Comparison of ENCODE assay signal across 10 cellular contexts in the genomic region with DNA sequence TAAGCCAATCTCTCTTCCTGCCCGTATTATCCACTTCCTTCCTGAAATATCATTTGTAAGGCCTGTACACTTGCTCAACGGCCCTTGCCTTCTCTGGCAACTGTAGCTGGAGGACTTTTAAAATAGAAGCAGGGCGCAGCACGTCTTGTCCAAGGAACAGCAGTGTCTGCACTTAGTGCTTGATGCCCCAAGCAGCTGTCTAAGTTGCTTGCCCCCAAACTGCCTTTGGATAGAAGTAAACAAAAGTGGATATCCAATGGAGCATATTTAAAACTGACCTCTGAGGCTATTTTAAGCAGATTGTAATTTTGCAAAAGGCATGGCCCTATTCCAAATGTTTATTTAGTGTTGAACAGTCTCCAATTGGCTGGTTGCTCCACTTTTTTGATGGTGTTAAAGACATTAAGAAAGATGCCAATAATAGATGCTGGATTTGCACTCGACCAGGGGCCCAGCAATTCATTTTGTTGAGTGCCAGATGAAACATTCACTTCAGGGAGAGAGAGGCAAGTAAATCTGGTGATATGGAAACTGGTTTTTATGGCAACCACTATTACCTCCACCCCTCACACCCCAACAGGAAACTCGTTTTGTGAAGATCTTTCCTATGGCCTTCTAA.
DNase-seq lines count a peak whose midpoint lies in the region; ATAC-seq, FAIRE-seq and TF ChIP-seq lines count a peak whose summit lies in the region.
"Had no signal": no experiment of that assay in that cellular context is flagged by ENCODE, and none has a peak within 500 bp of the region (broad histone marks: within the 10 kb centered on the region; RNA-seq: fewer than 3 reads in every experiment).

No MANE protein-coding gene starts in this region.

- peaks cover 3% of the 10 kb centered on the region for H3K36me3 Mint-ChIP-seq in effector memory CD8-positive, alpha-beta T cell (ENCODE audit: insufficient read depth)
- no peaks in the 10 kb centered on the region for H3K36me3 Mint-ChIP-seq in nephron (ENCODE audit: low read depth)
- H3K36me3 Mint-ChIP-seq in stimulated activated effector memory CD8-positive, alpha-beta T cell treated with anti-CD3 and anti-CD28 coated beads, Interleukin-12 subunit alpha, Interleukin-12 subunit beta, amount 100 ng/mL, for 72 hours, result no peaks in the 10 kb centered on the region
- no peaks in the 10 kb centered on the region for H3K36me3 Mint-ChIP-seq in activated CD4-positive, alpha-beta T cell treated with anti-CD3 and anti-CD28 coated beads for 36 hours (ENCODE audit: low read depth)

- peaks cover 41% of the 10 kb centered on the region for H3K9me3 ChIP-seq in BLaER1

- CTCF ChIA-PET in activated CD4-positive, alpha-beta T cell treated with anti-CD3 and anti-CD28 coated beads for 36 hours (lab: Charles Lee), result no interaction called here

- peaks cover 76% of the 10 kb centered on the region for H3K4me1 ChIP-seq in BLaER1

- no peaks in the 10 kb centered on the region for H4K20me1 ChIP-seq in BLaER1

- DNase-seq in NCI-H2196 (lab: John Stamatoyannopoulos, UW; ENCODE audit: unreplicated experiment) (peak; percentile 65), RCC 7860 (ENCODE audit: low spot score) (no peak), AG08396 (ENCODE audit: low spot score) (no peak)
- no peak for DNase-seq in effector memory CD8-positive, alpha-beta T cell
- DNase-seq in stimulated activated effector memory CD8-positive, alpha-beta T cell treated with anti-CD3 and anti-CD28 coated beads, Interleukin-12 subunit alpha, Interleukin-12 subunit beta, amount 100 ng/mL, for 72 hours (ENCODE audit: low spot score in 2 of 2), result no peak
- DNase-seq in activated CD4-positive, alpha-beta T cell treated with anti-CD3 and anti-CD28 coated beads for 36 hours, result no peak
- DNase-seq: activated B cell treated with CpG ODN at 0.5 μM for 24 hours, cortex of kidney had no signal

- no peak for TF ChIP-seq CTCF in nephron (IDR thresholded peaks at IDR 0.05; ENCODE audit: unreplicated experiment in 3 of 3)

- H3K36me3 ChIP-seq in BLaER1, result peaks cover 5% of the 10 kb centered on the region; the same call in 1 of the 2 replicates

- peak overlapping the region; percentile 56; the same call in 1 of the 2 replicates for H3K4me3 ChIP-seq in BLaER1

- H3K4me2 ChIP-seq in BLaER1, result peak overlapping the region; percentile 78

- no peaks in the 10 kb centered on the region for H3K27me3 ChIP-seq in BLaER1

- peaks cover 7 to 15% of the 10 kb centered on the region in 2 donors for H3K4me1 Mint-ChIP-seq in effector memory CD8-positive, alpha-beta T cell (ENCODE audit: low read depth in 2 of 2)
- peaks cover 70% of the 10 kb centered on the region for H3K4me1 Mint-ChIP-seq in nephron
- H3K4me1 Mint-ChIP-seq in stimulated activated effector memory CD8-positive, alpha-beta T cell treated with anti-CD3 and anti-CD28 coated beads, Interleukin-12 subunit alpha, Interleukin-12 subunit beta, amount 100 ng/mL, for 72 hours, result peaks cover 8% of the 10 kb centered on the region
- peaks cover 11% of the 10 kb centered on the region for H3K4me1 Mint-ChIP-seq in activated CD4-positive, alpha-beta T cell treated with anti-CD3 and anti-CD28 coated beads for 36 hours

- ATAC-seq in effector memory CD8-positive, alpha-beta T cell (replicated peaks), result peak; percentile 33
- ATAC-seq in stimulated activated effector memory CD8-positive, alpha-beta T cell treated with anti-CD3 and anti-CD28 coated beads, Interleukin-12 subunit alpha, Interleukin-12 subunit beta, amount 100 ng/mL, for 72 hours, result no peak
- no peak for ATAC-seq in activated CD4-positive, alpha-beta T cell treated with anti-CD3 and anti-CD28 coated beads for 36 hours

- intact Hi-C loops in activated CD4-positive, alpha-beta T cell treated with anti-CD3 and anti-CD28 coated beads for 36 hours (cut with DNase I, micrococcal nuclease), result no loop called here

- peak overlapping the region; percentile 63 for H3K9ac ChIP-seq in BLaER1

- POLR2A ChIA-PET in activated CD4-positive, alpha-beta T cell treated with anti-CD3 and anti-CD28 coated beads for 36 hours (lab: Charles Lee), result no interaction called here

- no peak overlapping the region for H3K4me3 Mint-ChIP-seq in effector memory CD8-positive, alpha-beta T cell
- H3K4me3 Mint-ChIP-seq in nephron, result peak overlapping the region in 1 of 3 experiments; percentile 45
- no peak overlapping the region for H3K4me3 Mint-ChIP-seq in stimulated activated effector memory CD8-positive, alpha-beta T cell treated with anti-CD3 and anti-CD28 coated beads, Interleukin-12 subunit alpha, Interleukin-12 subunit beta, amount 100 ng/mL, for 72 hours
- no peak overlapping the region for H3K4me3 Mint-ChIP-seq in activated CD4-positive, alpha-beta T cell treated with anti-CD3 and anti-CD28 coated beads for 36 hours
- H3K4me3 Mint-ChIP-seq: activated B cell treated with CpG ODN at 0.5 μM for 24 hours had no signal

- no peaks in the 10 kb centered on the region for H3K27me3 Mint-ChIP-seq in effector memory CD8-positive, alpha-beta T cell
- no peaks in the 10 kb centered on the region for H3K27me3 Mint-ChIP-seq in nephron (ENCODE audit: low read depth)
- no peaks in the 10 kb centered on the region for H3K27me3 Mint-ChIP-seq in activated CD4-positive, alpha-beta T cell treated with anti-CD3 and anti-CD28 coated beads for 36 hours
- H3K27me3 Mint-ChIP-seq: activated B cell treated with CpG ODN at 0.5 μM for 24 hours had no signal

- no peak for FAIRE-seq in RCC 7860 (lab: Jason Lieb, UNC)

- H3K27ac Mint-ChIP-seq in effector memory CD8-positive, alpha-beta T cell, result no peak overlapping the region
- peak overlapping the region; percentile 19 to 79 (median 62) for H3K27ac Mint-ChIP-seq in nephron
- H3K27ac Mint-ChIP-seq in stimulated activated effector memory CD8-positive, alpha-beta T cell treated with anti-CD3 and anti-CD28 coated beads, Interleukin-12 subunit alpha, Interleukin-12 subunit beta, amount 100 ng/mL, for 72 hours, result no peak overlapping the region
- no peak overlapping the region for H3K27ac Mint-ChIP-seq in activated CD4-positive, alpha-beta T cell treated with anti-CD3 and anti-CD28 coated beads for 36 hours
- H3K27ac Mint-ChIP-seq: activated B cell treated with CpG ODN at 0.5 μM for 24 hours had no signal

- peak overlapping the region; percentile 81 for H3K27ac ChIP-seq in BLaER1

- peaks cover 6 to 7% of the 10 kb centered on the region in 2 donors for H3K9me3 Mint-ChIP-seq in effector memory CD8-positive, alpha-beta T cell
- H3K9me3 Mint-ChIP-seq in nephron, result peaks cover 6% of the 10 kb centered on the region
- H3K9me3 Mint-ChIP-seq in stimulated activated effector memory CD8-positive, alpha-beta T cell treated with anti-CD3 and anti-CD28 coated beads, Interleukin-12 subunit alpha, Interleukin-12 subunit beta, amount 100 ng/mL, for 72 hours, result no peaks in the 10 kb centered on the region
- H3K9me3 Mint-ChIP-seq in activated CD4-positive, alpha-beta T cell treated with anti-CD3 and anti-CD28 coated beads for 36 hours (ENCODE audit: low read depth), result peaks cover 8% of the 10 kb centered on the region

Comparison
In these comparisons a context has a peak if more than half of its experiments do, and no peak if none do; other contexts are left out.
1. H3K27ac Mint-ChIP-seq: peak in nephron (3 of 3); none in effector memory CD8-positive, alpha-beta T cell (0 of 2), stimulated activated effector memory CD8-positive, alpha-beta T cell treated with anti-CD3 and anti-CD28 coated beads, Interleukin-12 subunit alpha, Interleukin-12 subunit beta, amount 100 ng/mL, for 72 hours (single experiment) and activated CD4-positive, alpha-beta T cell treated with anti-CD3 and anti-CD28 coated beads for 36 hours (single experiment).